8 cellular contexts compared by ENCODE assay signal in genomic region chr16:29784901-29785500, GRCh38. TPM values are rescaled to one million over a fixed set of nuclear protein-coding genes. Genes with fewer than 3 reads are reported as not detected.
DNase-seq lines count a peak whose midpoint lies in the region; FAIRE-seq and TF ChIP-seq lines count a peak whose summit lies in the region.

No MANE protein-coding gene starts in this region.

- intact Hi-C loops in kidney (cut with DNase I), result no loop called here

- no peaks in the 10 kb centered on the region for H3K36me3 ChIP-seq in kidney (ENCODE audit: control insufficient read depth in 1 of 2, insufficient read depth in 2 of 2, low read length in 2 of 2)

- peak overlapping the region in 1 of 2 donors; percentile 56 for H3K9ac ChIP-seq in kidney (ENCODE audit: low read length in 2 of 2)

- TF ChIP-seq CTCF in kidney (IDR thresholded peaks at IDR 0.05; ENCODE audit: borderline replicate concordance, extremely low read depth, insufficient read depth), result peak; percentile 71

- H3K4me3 ChIP-seq in kidney (ENCODE audit: low read length in 2 of 2), result peak overlapping the region; percentile 49

- H3K27ac ChIP-seq in kidney (ENCODE audit: low read depth in 2 of 2, low read length in 2 of 2), result peak overlapping the region; percentile 47 to 76

- peaks cover 0 to 3% of the 10 kb centered on the region in 2 donors for H3K4me1 ChIP-seq in kidney (ENCODE audit: control insufficient read depth in 1 of 2, insufficient read depth in 1 of 2, low read depth in 1 of 2, low read length in 2 of 2)

- FAIRE-seq in kidney (lab: Jason Lieb, UNC), result no peak

- no peaks in the 10 kb centered on the region for H3K9me3 ChIP-seq in kidney (ENCODE audit: control insufficient read depth in 1 of 2, low read length in 2 of 2)

- DNase-seq in G401 (ENCODE audit: low spot score), result peak; percentile 73
- peak; percentile 83 for DNase-seq in activated CD4-positive, CD25-positive, alpha-beta regulatory T cell treated with anti-CD3 and anti-CD28 coated beads, Interleukin-2, amount 50 U/mL, for 72 hours
- DNase-seq in central memory CD4-positive, alpha-beta T cell, result peak; percentile 65
- peak; percentile 94 for DNase-seq in kidney
- DNase-seq in stimulated activated CD4-positive, alpha-beta T cell treated with anti-CD3 and anti-CD28 coated beads, Interleukin-1b, Interleukin-23, amount 100 ng/mL, for 4 hours (ENCODE audit: low read depth in 2 of 2), result peak; percentile 63 to 72
- no peak for DNase-seq in SHP77 treated with DMSO at 0.1 percent for 48 hours (lab: John Stamatoyannopoulos, UW)
- no peak for DNase-seq in T1000 (lab: John Stamatoyannopoulos, UW)
- DNase-seq in NCI-H1048 (lab: John Stamatoyannopoulos, UW), result no peak

- in situ Hi-C loops in G401 (cut with HindIII; ENCODE audit: low sequenced_read_pairs), result no loop called here

RNA-seq across cellular contexts. Expression of gene KIF22, which starts 5.5 kb away (rescaled TPM):
- total RNA-seq in G401 (2014; rRNA removed; shearing (Covaris generic)), result 169 and 171 TPM in 2 replicates
- total RNA-seq in kidney, result 32.3 TPM
- 42.9 TPM for polyA plus RNA-seq in kidney (ENCODE audit: insufficient read depth, low read depth, low replicate concordance)

RNA-seq across cellular contexts. Expression of gene ZG16, which starts 6.9 kb away (rescaled TPM):
- not detected in 2 replicates for total RNA-seq in G401 (2014; rRNA removed; shearing (Covaris generic))
- not detected for total RNA-seq in kidney
- polyA plus RNA-seq in kidney (ENCODE audit: insufficient read depth, low read depth, low replicate concordance), result not detected

RNA-seq across cellular contexts. Expression of gene MAZ, which starts 21.3 kb away (rescaled TPM):
- total RNA-seq in G401 (2014; rRNA removed; shearing (Covaris generic)), result 469 and 478 TPM in 2 replicates
- 137 TPM for total RNA-seq in kidney
- polyA plus RNA-seq in kidney (ENCODE audit: insufficient read depth, low read depth, low replicate concordance), result 85.5 TPM

RNA-seq across cellular contexts. Expression of gene PRRT2, which starts 27.0 kb away (rescaled TPM):
- 4.7 and 6.2 TPM in 2 replicates for total RNA-seq in G401 (2014; rRNA removed; shearing (Covaris generic))
- total RNA-seq in kidney, result 1.9 TPM
- polyA plus RNA-seq in kidney (ENCODE audit: insufficient read depth, low read depth, low replicate concordance), result 0.88 TPM

RNA-seq across cellular contexts. Expression of gene PAGR1, which starts 31.0 kb away (rescaled TPM):
- total RNA-seq in G401 (2014; rRNA removed; shearing (Covaris generic)), result 69.9 and 78.4 TPM in 2 replicates
- 23.5 TPM for total RNA-seq in kidney
- 30.0 TPM for polyA plus RNA-seq in kidney (ENCODE audit: insufficient read depth, low read depth, low replicate concordance)

Comparison
In these comparisons a context has a peak if more than half of its experiments do, and no peak if none do; other contexts are left out.
1. DNase-seq: peak in G401 (single experiment), activated CD4-positive, CD25-positive, alpha-beta regulatory T cell treated with anti-CD3 and anti-CD28 coated beads, Interleukin-2, amount 50 U/mL, for 72 hours (single experiment), central memory CD4-positive, alpha-beta T cell (single experiment), kidney (single experiment) and stimulated activated CD4-positive, alpha-beta T cell treated with anti-CD3 and anti-CD28 coated beads, Interleukin-1b, Interleukin-23, amount 100 ng/mL, for 4 hours (2 of 2); none in SHP77 treated with DMSO at 0.1 percent for 48 hours (single experiment), T1000 (single experiment) and NCI-H1048 (single experiment).